8 cellular contexts compared by ENCODE assay signal in the genomic region with DNA sequence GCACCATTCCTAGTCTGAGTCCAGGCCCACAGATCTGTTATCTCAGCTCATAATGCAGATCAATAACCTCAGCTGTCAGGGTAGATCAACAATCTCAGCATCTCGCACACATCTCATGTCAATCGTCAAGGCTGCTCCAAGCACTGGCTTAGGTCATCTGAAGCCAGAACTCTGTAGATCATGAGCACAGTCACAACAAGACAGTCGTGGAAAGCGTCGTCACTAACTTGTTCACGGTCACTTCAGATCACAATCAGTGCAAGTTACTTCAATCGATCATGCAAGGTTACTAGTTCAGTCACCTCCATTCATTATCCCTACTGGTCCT.
A peak's percentile ranks its signal among the peaks of the same experiment; 100 is the strongest.
DNase-seq lines count a peak whose midpoint lies in the region; ATAC-seq and TF ChIP-seq lines count a peak whose summit lies in the region.

No MANE protein-coding gene starts in this region.

- no peaks in the 10 kb centered on the region for H3K27me3 Mint-ChIP-seq in activated naive CD8-positive, alpha-beta T cell treated with anti-CD3 and anti-CD28 coated beads, Interleukin-2, amount 50 U/mL, for 24 hours

- H3K9me3 ChIP-seq in left lung (no peaks in the 10 kb centered on the region), tibial artery (no peaks in the 10 kb centered on the region)

- H3K27ac ChIP-seq in left lung (peak overlapping the region; percentile 84 to 86), tibial artery (peak overlapping the region; percentile 84 to 92)

- H3K36me3 Mint-ChIP-seq in activated naive CD8-positive, alpha-beta T cell treated with anti-CD3 and anti-CD28 coated beads, Interleukin-2, amount 50 U/mL, for 24 hours (ENCODE audit: low read depth), result no peaks in the 10 kb centered on the region

- DNase-seq in AG09309 (ENCODE audit: low read depth) (no peak), left lung (no peak), tibial artery (no peak), SIG-M5 (lab: John Stamatoyannopoulos, UW) (no peak)
- DNase-seq in activated naive CD8-positive, alpha-beta T cell treated with anti-CD3 and anti-CD28 coated beads, Interleukin-2, amount 50 U/mL, for 24 hours, result no peak

- H3K36me3 ChIP-seq in left lung (no peaks in the 10 kb centered on the region), tibial artery (no peaks in the 10 kb centered on the region)

- TF ChIP-seq CTCF in AG09309 (IDR thresholded peaks at IDR 0.05; ENCODE audit: control insufficient read depth, insufficient read depth, low read depth, low read length, missing control alignments) (no peak), left lung (IDR thresholded peaks at IDR 0.05) (no peak), tibial artery (IDR thresholded peaks at IDR 0.05) (no peak)

- H3K27ac Mint-ChIP-seq in activated naive CD8-positive, alpha-beta T cell treated with anti-CD3 and anti-CD28 coated beads, Interleukin-2, amount 50 U/mL, for 24 hours, result peak overlapping the region; percentile 65

- intact Hi-C loops in left lung (cut with DNase I), result no loop called here
- intact Hi-C loops in tibial artery (cut with DNase I; ENCODE audit: low total_unique reads), result no loop called here

- H3K27me3 ChIP-seq in left lung, result no peaks in the 10 kb centered on the region
- no peaks in the 10 kb centered on the region for H3K27me3 ChIP-seq in tibial artery

- H3K4me1 ChIP-seq in left lung (peaks cover 34 to 40% of the 10 kb centered on the region in 2 donors), tibial artery (peaks cover 0 to 48% (median 36%) of the 10 kb centered on the region in 4 donors)

- H3K4me3 Mint-ChIP-seq in activated naive CD8-positive, alpha-beta T cell treated with anti-CD3 and anti-CD28 coated beads, Interleukin-2, amount 50 U/mL, for 24 hours, result peak overlapping the region; percentile 74

- ATAC-seq in HG02840 (IDR thresholded peaks at IDR 0.05; ENCODE audit: low FRiP score, unreplicated experiment), result peak; percentile 4
- no peak for ATAC-seq in activated naive CD8-positive, alpha-beta T cell treated with anti-CD3 and anti-CD28 coated beads, Interleukin-2, amount 50 U/mL, for 24 hours
- no peak for ATAC-seq in left lung
- ATAC-seq in GM18520 (IDR thresholded peaks at IDR 0.05; ENCODE audit: unreplicated experiment), result no peak
- ATAC-seq in HG03521 (IDR thresholded peaks at IDR 0.05; ENCODE audit: unreplicated experiment), result no peak

- no peaks in the 10 kb centered on the region for H3K9me3 Mint-ChIP-seq in activated naive CD8-positive, alpha-beta T cell treated with anti-CD3 and anti-CD28 coated beads, Interleukin-2, amount 50 U/mL, for 24 hours

- H3K4me3 ChIP-seq in AG09309 (ENCODE audit: control insufficient read depth, low read depth, low read length) (peak overlapping the region; percentile 91), left lung (peak overlapping the region; percentile 82 to 86), tibial artery (peak overlapping the region; percentile 66 to 78)

- peaks cover 49% of the 10 kb centered on the region for H3K4me1 Mint-ChIP-seq in activated naive CD8-positive, alpha-beta T cell treated with anti-CD3 and anti-CD28 coated beads, Interleukin-2, amount 50 U/mL, for 24 hours
